Comparison of ENCODE assay signal across 19 cellular contexts in the genomic region with DNA sequence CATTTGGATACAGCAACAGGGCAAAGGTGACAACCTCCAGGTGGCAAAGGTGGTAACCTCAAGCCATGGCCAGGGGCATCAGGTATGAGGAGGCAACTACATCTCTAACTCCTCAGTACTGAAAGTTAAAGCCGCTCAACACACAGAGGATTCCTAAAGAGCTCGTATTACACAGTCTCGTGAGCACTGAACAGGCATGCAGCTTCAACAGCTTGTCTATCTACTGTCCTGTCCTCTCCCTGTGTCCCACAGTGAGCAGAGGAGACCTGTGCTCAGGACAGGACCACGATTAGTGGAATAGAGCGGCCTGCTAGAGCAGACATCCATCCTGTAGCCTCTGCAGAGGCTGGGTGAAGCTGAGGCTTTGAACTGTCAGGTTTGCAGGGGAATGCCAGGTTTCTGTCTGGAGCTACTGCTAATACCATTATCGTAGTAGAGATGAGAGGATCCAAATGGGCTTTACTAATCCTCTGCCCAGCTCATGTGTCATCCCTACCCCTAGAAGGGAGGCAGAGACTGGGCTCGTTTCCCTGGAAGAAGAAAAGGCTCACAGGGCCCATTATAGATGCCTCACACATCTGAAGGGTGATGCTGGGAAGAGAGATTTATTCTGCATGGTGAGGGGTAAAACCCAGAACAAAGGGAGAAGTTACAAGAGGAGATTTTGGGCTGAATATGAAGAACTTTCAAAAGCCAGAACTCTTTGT.
"Had no signal": no experiment of that assay in that cellular context is flagged by ENCODE, and none has a peak within 500 bp of the region (broad histone marks: within the 10 kb centered on the region; RNA-seq: fewer than 3 reads in every experiment).

No MANE protein-coding gene starts in this region.

- H3K36me3 ChIP-seq: gastroesophageal sphincter, pancreas, right lobe of liver, suprapubic skin, thyroid gland had no signal

- DNase-seq: effector CD4-positive, alpha-beta T cell; glutamatergic neuron; kidney; left colon; mammary epithelial cell; mucosa of descending colon; naive thymus-derived CD8-positive, alpha-beta T cell; occipital lobe; pancreas; right lobe of liver; stimulated activated CD4-positive, alpha-beta T cell treated with anti-CD3 and anti-CD28 coated beads, Interleukin-4, amount 100 ng/mL, for 1 hour; stimulated activated CD8-positive, alpha-beta memory T cell treated with anti-CD3 and anti-CD28 coated beads, Interleukin-4, amount 100 ng/mL, for 48 hours; stimulated activated naive CD8-positive, alpha-beta T cell treated with anti-CD3 and anti-CD28 coated beads, Interleukin-15, Interleukin-2, amounts not matched to agents 100 U/mL and 50 U/mL, for 24 hours; thyroid gland had no signal

- H3K27ac ChIP-seq: coronary artery, gastroesophageal sphincter, pancreas, right lobe of liver, suprapubic skin, thyroid gland had no signal

- H3K27me3 ChIP-seq: gastroesophageal sphincter, pancreas, right lobe of liver, suprapubic skin, thyroid gland had no signal

- H3K4me1 ChIP-seq: pancreas, right lobe of liver, suprapubic skin, thyroid gland had no signal

- H3K9me3 ChIP-seq: gastroesophageal sphincter, mucosa of descending colon, pancreas, right lobe of liver, suprapubic skin, thyroid gland had no signal

- H3K4me3 ChIP-seq: coronary artery, gastroesophageal sphincter, mucosa of descending colon, pancreas, right lobe of liver, suprapubic skin, thyroid gland had no signal

- ATAC-seq: esophagus mucosa; gastroesophageal sphincter; left colon; mucosa of descending colon; naive thymus-derived CD8-positive, alpha-beta T cell; pancreas; right lobe of liver; stimulated activated effector memory CD8-positive, alpha-beta T cell treated with anti-CD3 and anti-CD28 coated beads, Interleukin-12 subunit alpha, Interleukin-12 subunit beta, amount 100 ng/mL, for 72 hours; stimulated activated naive CD8-positive, alpha-beta T cell treated with anti-CD3 and anti-CD28 coated beads, Interleukin-15, Interleukin-2, amounts not matched to agents 100 U/mL and 50 U/mL, for 24 hours had no signal
